34 cellular contexts compared by ENCODE assay signal in genomic region chr10:12909836-12910185, GRCh38.
DNase-seq lines count a peak whose midpoint lies in the region; ATAC-seq and TF ChIP-seq lines count a peak whose summit lies in the region.
"Had no signal": no experiment of that assay in that cellular context is flagged by ENCODE, and none has a peak within 500 bp of the region (broad histone marks: within the 10 kb centered on the region; RNA-seq: fewer than 3 reads in every experiment).

No MANE protein-coding gene starts in this region.

- peak; percentile 22 to 40 for ATAC-seq in natural killer cell treated with Interleukin-12 subunit alpha and Interleukin-12 subunit beta and Interleukin-15 and Interleukin-18, amount 100 ng/mL, for 72 hours
- ATAC-seq in natural killer cell: no peak
- no peak for ATAC-seq in HG03097 (IDR thresholded peaks at IDR 0.05; ENCODE audit: low FRiP score, unreplicated experiment)
- ATAC-seq in HG03045 (IDR thresholded peaks at IDR 0.05; ENCODE audit: unreplicated experiment): no peak
- ATAC-seq: activated CD4-positive, alpha-beta T cell treated with anti-CD3 and anti-CD28 coated beads for 36 hours; stimulated activated naive B cell treated with anti-CD40 and anti-IgM and Interleukin-4, amounts not matched to agents 10 μg/mL and 1 μg/mL and 100 μg/mL, for 72 hours had no signal

- H3K36me3 ChIP-seq in prostate gland: no peaks in the 10 kb centered on the region
- H3K36me3 ChIP-seq: breast epithelium, colonic mucosa, thoracic aorta had no signal

- TF ChIP-seq CTCF in natural killer cell (IDR thresholded peaks at IDR 0.05) (no peak), fibroblast of mammary gland (conservative IDR thresholded peaks at IDR 0.05; ENCODE audit: control insufficient read depth, insufficient read depth, low read depth, low read length) (no peak), prostate gland (IDR thresholded peaks at IDR 0.05) (no peak)

- H3K27me3 ChIP-seq in prostate gland (replicated peaks; ENCODE audit: insufficient read depth): no peaks in the 10 kb centered on the region
- H3K27me3 ChIP-seq: breast epithelium, colonic mucosa had no signal

- WGBS in prostate gland: 11% methylated on average over 3 of the region's 3 CpGs

- H3K4me3 Mint-ChIP-seq in natural killer cell treated with Interleukin-12 subunit alpha and Interleukin-12 subunit beta and Interleukin-15 and Interleukin-18, amount 100 ng/mL, for 72 hours: no peak overlapping the region
- H3K4me3 Mint-ChIP-seq in natural killer cell: no peak overlapping the region
- H3K4me3 Mint-ChIP-seq: activated CD4-positive, alpha-beta T cell treated with anti-CD3 and anti-CD28 coated beads for 36 hours; activated T-cell treated with anti-CD3 and anti-CD28 coated beads, Interleukin-2, amount 50 U/mL, for 24 hours; CD8-positive, alpha-beta memory T cell; endodermal cell; HFFc6; naive thymus-derived CD4-positive, alpha-beta T cell; stimulated activated naive B cell treated with anti-CD40 and anti-IgM and Interleukin-4, amounts not matched to agents 10 μg/mL and 1 μg/mL and 100 μg/mL, for 72 hours had no signal

- no peaks in the 10 kb centered on the region for H3K4me1 Mint-ChIP-seq in natural killer cell treated with Interleukin-12 subunit alpha and Interleukin-12 subunit beta and Interleukin-15 and Interleukin-18, amount 100 ng/mL, for 72 hours (ENCODE audit: low read depth in 2 of 2)
- H3K4me1 Mint-ChIP-seq in natural killer cell: no peaks in the 10 kb centered on the region
- H3K4me1 Mint-ChIP-seq: CD8-positive, alpha-beta memory T cell; endodermal cell; naive thymus-derived CD4-positive, alpha-beta T cell had no signal

- no peak for TF ChIP-seq POLR2A in prostate gland (IDR thresholded peaks at IDR 0.05)

- H3K4me3 ChIP-seq in fibroblast of mammary gland (ENCODE audit: control insufficient read depth, low read depth, low read length) (no peak overlapping the region), prostate gland (no peak overlapping the region)
- H3K4me3 ChIP-seq: breast epithelium, colonic mucosa, GM23248, thoracic aorta had no signal

- no peak overlapping the region for H3K27ac Mint-ChIP-seq in natural killer cell treated with Interleukin-12 subunit alpha and Interleukin-12 subunit beta and Interleukin-15 and Interleukin-18, amount 100 ng/mL, for 72 hours
- H3K27ac Mint-ChIP-seq in natural killer cell: no peak overlapping the region
- H3K27ac Mint-ChIP-seq: activated CD4-positive, alpha-beta T cell treated with anti-CD3 and anti-CD28 coated beads for 36 hours; activated T-cell treated with anti-CD3 and anti-CD28 coated beads, Interleukin-2, amount 50 U/mL, for 24 hours; endodermal cell; HFFc6; naive thymus-derived CD4-positive, alpha-beta T cell; stimulated activated naive B cell treated with anti-CD40 and anti-IgM and Interleukin-4, amounts not matched to agents 10 μg/mL and 1 μg/mL and 100 μg/mL, for 72 hours had no signal

- H3K9me3 ChIP-seq in prostate gland: no peaks in the 10 kb centered on the region
- H3K9me3 ChIP-seq: breast epithelium, colonic mucosa, SK-N-SH, thoracic aorta had no signal

- no peaks in the 10 kb centered on the region for H3K36me3 Mint-ChIP-seq in natural killer cell treated with Interleukin-12 subunit alpha and Interleukin-12 subunit beta and Interleukin-15 and Interleukin-18, amount 100 ng/mL, for 72 hours
- H3K36me3 Mint-ChIP-seq in natural killer cell: no peaks in the 10 kb centered on the region
- H3K36me3 Mint-ChIP-seq: CD8-positive, alpha-beta memory T cell; naive thymus-derived CD4-positive, alpha-beta T cell; stimulated activated naive B cell treated with anti-CD40 and anti-IgM and Interleukin-4, amounts not matched to agents 10 μg/mL and 1 μg/mL and 100 μg/mL, for 72 hours had no signal

- peaks cover 4% of the 10 kb centered on the region for H3K4me1 ChIP-seq in prostate gland (replicated peaks)
- H3K4me1 ChIP-seq: breast epithelium, colonic mucosa had no signal

- no peak for DNase-seq in natural killer cell treated with Interleukin-12 subunit alpha and Interleukin-12 subunit beta and Interleukin-15 and Interleukin-18, amount 100 ng/mL, for 72 hours (ENCODE audit: low spot score)
- DNase-seq in natural killer cell (no peak), fibroblast of mammary gland (ENCODE audit: low read depth) (peak; percentile 33), prostate gland (ENCODE audit: low spot score) (peak; percentile 68)
- DNase-seq in effector CD4-positive, alpha-beta T cell: no peak
- no peak for DNase-seq in activated T-cell treated with anti-CD3 and anti-CD28 coated beads, Interleukin-2, amount 50 U/mL, for 1 hour
- DNase-seq: activated CD4-positive, alpha-beta T cell treated with anti-CD3 and anti-CD28 coated beads for 36 hours; activated naive CD4-positive, alpha-beta T cell treated with Interleukin-2 at 50 U/mL for 16 hours; activated T-cell treated with anti-CD3 and anti-CD28 coated beads, Interleukin-2, amount 50 U/mL, for 24 hours; AML-193; amniotic stem cell; CD8-positive, alpha-beta memory T cell; colonic mucosa; DMS153; endodermal cell; glutamatergic neuron; GM23248; HFFc6; Karpas-422; naive thymus-derived CD4-positive, alpha-beta T cell; NCI-H1092 treated with DMSO at 0.1 percent for 48 hours; NCI-H1930; NCI-H2227 treated with DMSO at 0.1 percent for 48 hours; retina; RPMI8226; SK-N-SH; stimulated activated CD4-positive, alpha-beta T cell treated with anti-CD3 and anti-CD28 coated beads, Interleukin-4, amount 100 ng/mL, for 24 hours; stimulated activated naive B cell treated with anti-CD40 and anti-IgM and Interleukin-4, amounts not matched to agents 10 μg/mL and 1 μg/mL and 100 μg/mL, for 72 hours; T-helper 2 cell had no signal

- intact Hi-C loops in natural killer cell (cut with micrococcal nuclease): no loop called here
- intact Hi-C loops in prostate gland (cut with DNase I): loop anchor here (5.0 kb wide), 3 partner anchors 52 to 183 kb away; no protein-coding TSS in a partner anchor

- H3K27me3 Mint-ChIP-seq in natural killer cell treated with Interleukin-12 subunit alpha and Interleukin-12 subunit beta and Interleukin-15 and Interleukin-18, amount 100 ng/mL, for 72 hours: peaks cover 24 to 25% of the 10 kb centered on the region in 2 donors
- H3K27me3 Mint-ChIP-seq in natural killer cell (ENCODE audit: low read depth in 2 of 2): peaks cover 10 to 36% of the 10 kb centered on the region in 2 donors

- no peak overlapping the region for H3K27ac ChIP-seq in prostate gland
- H3K27ac ChIP-seq: 22Rv1, breast epithelium, colonic mucosa, GM23248, thoracic aorta had no signal

- H3K9me3 Mint-ChIP-seq in natural killer cell treated with Interleukin-12 subunit alpha and Interleukin-12 subunit beta and Interleukin-15 and Interleukin-18, amount 100 ng/mL, for 72 hours: no peaks in the 10 kb centered on the region
- H3K9me3 Mint-ChIP-seq in natural killer cell: peaks cover 0 to 2% of the 10 kb centered on the region in 2 donors
- H3K9me3 Mint-ChIP-seq: endodermal cell had no signal

Comparison
In these comparisons a context has a peak if more than half of its experiments do, and no peak if none do; other contexts are left out.
1. ATAC-seq: peak in natural killer cell treated with Interleukin-12 subunit alpha and Interleukin-12 subunit beta and Interleukin-15 and Interleukin-18, amount 100 ng/mL, for 72 hours (2 of 2); none in natural killer cell (0 of 3), HG03097 (single experiment) and HG03045 (single experiment).
2. DNase-seq: peak in fibroblast of mammary gland (single experiment) and prostate gland (single experiment); none in natural killer cell treated with Interleukin-12 subunit alpha and Interleukin-12 subunit beta and Interleukin-15 and Interleukin-18, amount 100 ng/mL, for 72 hours (single experiment), natural killer cell (single experiment), effector CD4-positive, alpha-beta T cell (single experiment) and activated T-cell treated with anti-CD3 and anti-CD28 coated beads, Interleukin-2, amount 50 U/mL, for 1 hour (single experiment).